In genomic region chr19:45785097-45785496, GRCh38 we compare ENCODE assay signal across 26 cellular contexts. TPM values are rescaled to one million over a fixed set of nuclear protein-coding genes. Genes with fewer than 3 reads are reported as not detected.
DNase-seq lines count a peak whose midpoint lies in the region; ATAC-seq and TF ChIP-seq lines count a peak whose summit lies in the region.
"Had no signal": no experiment of that assay in that cellular context is flagged by ENCODE, and none has a peak within 500 bp of the region (broad histone marks: within the 10 kb centered on the region; RNA-seq: fewer than 3 reads in every experiment).

No MANE protein-coding gene starts in this region.

- 40 to 69% methylated on average over 1 to 5 of the region's 5 CpGs for WGBS in transverse colon (ENCODE audit: low coverage in 1 of 2), 2 donors

- H3K4me2 ChIP-seq in osteoblast (ENCODE audit: insufficient read depth, low read length) = no peak overlapping the region
- H3K4me2 ChIP-seq: BLaER1 treated with 17β-estradiol and CSF1 and Interleukin-3, amounts not matched to agents 10 nM and 100 nM had no signal

- TF ChIP-seq EP300 in transverse colon (IDR thresholded peaks at IDR 0.05; ENCODE audit: low read depth) = no peak

- CTCF ChIA-PET in activated CD4-positive, alpha-beta T cell treated with anti-CD3 and anti-CD28 coated beads, Interleukin-2, amount 10 ng/mL, durations not matched to agents 7 days and 5 days (lab: Charles Lee) = interaction anchor here (0.7 to 0.9 kb wide), 2 partner anchors 14 to 29 kb away, joined by 3 read pairs; no protein-coding TSS in a partner anchor
- CTCF ChIA-PET in Calu3 (lab: Charles Lee) = no interaction called here

- peaks cover 4% of the 10 kb centered on the region for H3K4me1 Mint-ChIP-seq in activated CD4-positive, alpha-beta T cell treated with anti-CD3 and anti-CD28 coated beads, Interleukin-2, amount 10 ng/mL, durations not matched to agents 24 days and 14 days
- no peaks in the 10 kb centered on the region for H3K4me1 Mint-ChIP-seq in activated CD4-positive, alpha-beta T cell treated with anti-CD3 and anti-CD28 coated beads, Interleukin-2, amount 10 ng/mL, durations not matched to agents 7 days and 5 days
- H3K4me1 Mint-ChIP-seq in Calu3 (ENCODE audit: low read depth, unreplicated experiment) = peaks cover 17% of the 10 kb centered on the region

- intact Hi-C loops in activated CD4-positive, alpha-beta T cell treated with anti-CD3 and anti-CD28 coated beads, Interleukin-2, amount 10 ng/mL, durations not matched to agents 24 days and 14 days (cut with micrococcal nuclease) = no loop called here
- intact Hi-C loops in transverse colon (cut with DNase I; ENCODE audit: low total_unique reads) = no loop called here
- intact Hi-C loops in Calu3 (cut with micrococcal nuclease; ENCODE audit: unreplicated experiment) = no loop called here

- H3K9me3 ChIP-seq in osteoblast (ENCODE audit: low read depth, low read length) (no peaks in the 10 kb centered on the region), transverse colon (no peaks in the 10 kb centered on the region)
- H3K9me3 ChIP-seq: BLaER1 treated with 17β-estradiol and CSF1 and Interleukin-3, amounts not matched to agents 10 nM and 100 nM; neutrophil had no signal

- peak; percentile 56 for DNase-seq in activated CD4-positive, alpha-beta T cell treated with anti-CD3 and anti-CD28 coated beads, Interleukin-2, amount 10 ng/mL, durations not matched to agents 24 days and 14 days
- DNase-seq in activated CD4-positive, alpha-beta T cell treated with anti-CD3 and anti-CD28 coated beads, Interleukin-2, amount 10 ng/mL, durations not matched to agents 7 days and 5 days = no peak
- DNase-seq in epidermal melanocyte (ENCODE audit: insufficient read length, low spot score) = peak; percentile 75
- DNase-seq in osteoblast (ENCODE audit: insufficient read length, low spot score, missing footprints) = peak; percentile 54
- DNase-seq in transverse colon = no peak
- DNase-seq in hypothalamus (lab: John Stamatoyannopoulos, UW) = no peak
- no peak for DNase-seq in Calu3
- DNase-seq: activated CD4-positive, CD25-positive, alpha-beta regulatory T cell treated with anti-CD3 and anti-CD28 coated beads, Interleukin-2, amount 50 U/mL, for 72 hours; DMS153; effector CD8-positive, alpha-beta T cell; hippocampal formation; kidney; NCI-H1092 treated with DMSO at 0.1 percent for 48 hours; NCI-H774; stimulated activated CD4-positive, alpha-beta T cell treated with anti-CD3 and anti-CD28 coated beads, Interleukin-1b, Interleukin-23, amount 100 ng/mL, for 48 hours; T1000 had no signal

- POLR2A ChIA-PET in activated CD4-positive, alpha-beta T cell treated with anti-CD3 and anti-CD28 coated beads, Interleukin-2, amount 10 ng/mL, durations not matched to agents 7 days and 5 days (lab: Charles Lee) = interaction anchor here (0.6 kb wide), 1 partner anchor 28 kb away, joined by 3 read pairs; no protein-coding TSS in a partner anchor

- H3K27me3 Mint-ChIP-seq in activated CD4-positive, alpha-beta T cell treated with anti-CD3 and anti-CD28 coated beads, Interleukin-2, amount 10 ng/mL, durations not matched to agents 24 days and 14 days = peaks cover 37% of the 10 kb centered on the region
- H3K27me3 Mint-ChIP-seq in activated CD4-positive, alpha-beta T cell treated with anti-CD3 and anti-CD28 coated beads, Interleukin-2, amount 10 ng/mL, durations not matched to agents 7 days and 5 days = peaks cover 27% of the 10 kb centered on the region
- H3K27me3 Mint-ChIP-seq in Calu3 (ENCODE audit: unreplicated experiment) = no peaks in the 10 kb centered on the region

- no peak for TF ChIP-seq POLR2A in transverse colon (IDR thresholded peaks at IDR 0.05)

- no peaks in the 10 kb centered on the region for H3K9me3 Mint-ChIP-seq in activated CD4-positive, alpha-beta T cell treated with anti-CD3 and anti-CD28 coated beads, Interleukin-2, amount 10 ng/mL, durations not matched to agents 24 days and 14 days
- no peaks in the 10 kb centered on the region for H3K9me3 Mint-ChIP-seq in activated CD4-positive, alpha-beta T cell treated with anti-CD3 and anti-CD28 coated beads, Interleukin-2, amount 10 ng/mL, durations not matched to agents 7 days and 5 days
- no peaks in the 10 kb centered on the region for H3K9me3 Mint-ChIP-seq in Calu3 (ENCODE audit: low read depth, unreplicated experiment)
- H3K9me3 Mint-ChIP-seq: activated T-helper 2 cell treated with anti-CD3 and anti-CD28 coated beads, Interferon-gamma antibody, Interleukin-2, Interleukin-4, amounts not matched to agents 10 μg/mL and 5 μg/mL and 100 μg/mL, durations not matched to agents 14 hours and 24 hours and 36 hours; stimulated activated naive CD8-positive, alpha-beta T cell treated with anti-CD3 and anti-CD28 coated beads, Interleukin-15, Interleukin-2, amounts not matched to agents 100 ng/mL and 50 ng/mL, for 24 hours had no signal

- H3K4me3 ChIP-seq in osteoblast (ENCODE audit: insufficient read depth, low read length) (no peak overlapping the region), transverse colon (no peak overlapping the region)
- H3K4me3 ChIP-seq: BLaER1 treated with 17β-estradiol and CSF1 and Interleukin-3, amounts not matched to agents 10 nM and 100 nM; SK-N-MC had no signal

- H3K4me3 Mint-ChIP-seq in activated CD4-positive, alpha-beta T cell treated with anti-CD3 and anti-CD28 coated beads, Interleukin-2, amount 10 ng/mL, durations not matched to agents 24 days and 14 days = no peak overlapping the region
- no peak overlapping the region for H3K4me3 Mint-ChIP-seq in activated CD4-positive, alpha-beta T cell treated with anti-CD3 and anti-CD28 coated beads, Interleukin-2, amount 10 ng/mL, durations not matched to agents 7 days and 5 days
- H3K4me3 Mint-ChIP-seq in Calu3 (ENCODE audit: low read depth, unreplicated experiment) = no peak overlapping the region
- H3K4me3 Mint-ChIP-seq: stimulated activated naive CD8-positive, alpha-beta T cell treated with anti-CD3 and anti-CD28 coated beads, Interleukin-15, Interleukin-2, amounts not matched to agents 100 ng/mL and 50 ng/mL, for 24 hours had no signal

- H4K20me1 ChIP-seq in osteoblast (ENCODE audit: insufficient read depth, low read length) = peaks cover 28% of the 10 kb centered on the region

- no peak overlapping the region for H2AFZ ChIP-seq in osteoblast (ENCODE audit: low read length)

- H3K27ac ChIP-seq in osteoblast (ENCODE audit: low read depth, low read length) (peak overlapping the region; percentile 51), transverse colon (peak overlapping the region; percentile 81 to 97 (median 88))
- H3K27ac ChIP-seq: BLaER1 treated with 17β-estradiol and CSF1 and Interleukin-3, amounts not matched to agents 10 nM and 100 nM; neutrophil; SK-N-MC had no signal

- no peak for ATAC-seq in GM21723 (IDR thresholded peaks at IDR 0.05; ENCODE audit: unreplicated experiment)

- no peaks in the 10 kb centered on the region for H3K27me3 ChIP-seq in osteoblast (ENCODE audit: insufficient read depth, low read length)
- no peaks in the 10 kb centered on the region for H3K27me3 ChIP-seq in transverse colon

- BruUV-seq in Calu3 (replicated peaks; lab: Mats Ljungman, UMichigan) = no TSS peak

- peaks cover 67% of the 10 kb centered on the region for H3K79me2 ChIP-seq in osteoblast (ENCODE audit: insufficient read depth, low read length)

- in situ Hi-C loops in transverse colon (cut with MboI; ENCODE audit: low pct_ligation_motif_present in 1 of 4, low pct_unique_long_range_greater_than_20kb in 1 of 4, low sequenced_read_pairs in 3 of 4) = no loop called here

- no peak overlapping the region for H3K27ac Mint-ChIP-seq in activated CD4-positive, alpha-beta T cell treated with anti-CD3 and anti-CD28 coated beads, Interleukin-2, amount 10 ng/mL, durations not matched to agents 24 days and 14 days
- no peak overlapping the region for H3K27ac Mint-ChIP-seq in activated CD4-positive, alpha-beta T cell treated with anti-CD3 and anti-CD28 coated beads, Interleukin-2, amount 10 ng/mL, durations not matched to agents 7 days and 5 days
- H3K27ac Mint-ChIP-seq in Calu3 (ENCODE audit: unreplicated experiment) = no peak overlapping the region
- H3K27ac Mint-ChIP-seq: activated T-helper 2 cell treated with anti-CD3 and anti-CD28 coated beads, Interferon-gamma antibody, Interleukin-2, Interleukin-4, amounts not matched to agents 10 μg/mL and 5 μg/mL and 100 μg/mL, durations not matched to agents 14 hours and 24 hours and 36 hours; stimulated activated naive CD8-positive, alpha-beta T cell treated with anti-CD3 and anti-CD28 coated beads, Interleukin-15, Interleukin-2, amounts not matched to agents 100 ng/mL and 50 ng/mL, for 24 hours had no signal

- TF ChIP-seq CTCF in osteoblast (IDR thresholded peaks at IDR 0.05; ENCODE audit: extremely low read depth, low read depth, low read length) (no peak), transverse colon (IDR thresholded peaks at IDR 0.05) (no peak), Calu3 (IDR thresholded peaks at IDR 0.05; ENCODE audit: unreplicated experiment) (no peak)

- H3K36me3 Mint-ChIP-seq in activated CD4-positive, alpha-beta T cell treated with anti-CD3 and anti-CD28 coated beads, Interleukin-2, amount 10 ng/mL, durations not matched to agents 24 days and 14 days (ENCODE audit: low read depth) = peaks cover 42% of the 10 kb centered on the region
- peaks cover 28% of the 10 kb centered on the region for H3K36me3 Mint-ChIP-seq in activated CD4-positive, alpha-beta T cell treated with anti-CD3 and anti-CD28 coated beads, Interleukin-2, amount 10 ng/mL, durations not matched to agents 7 days and 5 days (ENCODE audit: low read depth)
- H3K36me3 Mint-ChIP-seq in Calu3 (ENCODE audit: insufficient read depth, unreplicated experiment) = peaks cover 53% of the 10 kb centered on the region

- H3K4me1 ChIP-seq in osteoblast (ENCODE audit: insufficient read depth, low read length) (peaks cover 32% of the 10 kb centered on the region), transverse colon (peaks cover 7 to 37% (median 32%) of the 10 kb centered on the region in 4 donors)

- H3K36me3 ChIP-seq in osteoblast (ENCODE audit: insufficient read depth, low read length) = peaks cover 44% of the 10 kb centered on the region
- peaks cover 0 to 17% (median 4%) of the 10 kb centered on the region in 4 donors for H3K36me3 ChIP-seq in transverse colon

RNA-seq across cellular contexts. Expression of gene DMPK, which starts 2.8 kb away (rescaled TPM):
- total RNA-seq in activated CD4-positive, alpha-beta T cell treated with anti-CD3 and anti-CD28 coated beads, Interleukin-2, amount 10 ng/mL, durations not matched to agents 24 days and 14 days = 16.9 and 19.7 TPM in 2 replicates
- 10 to 100 TPM; 24.1 to 24.4 TPM for total RNA-seq in activated CD4-positive, alpha-beta T cell treated with anti-CD3 and anti-CD28 coated beads, Interleukin-2, amount 10 ng/mL, durations not matched to agents 7 days and 5 days
- total RNA-seq in osteoblast = 26.8 and 30.4 TPM in 2 replicates
- total RNA-seq in transverse colon = 100 to 1,000 TPM in 2 of 4 donors, 10 to 100 TPM in 2; 19.1 to 237 (median 69.2) TPM
- total RNA-seq in Calu3 (2022) = 70.8 and 76.0 TPM in 2 replicates

RNA-seq across cellular contexts. Expression of gene DMWD, which starts 7.5 kb away (rescaled TPM):
- total RNA-seq in activated CD4-positive, alpha-beta T cell treated with anti-CD3 and anti-CD28 coated beads, Interleukin-2, amount 10 ng/mL, durations not matched to agents 24 days and 14 days = 49.6 and 50.7 TPM in 2 replicates
- total RNA-seq in activated CD4-positive, alpha-beta T cell treated with anti-CD3 and anti-CD28 coated beads, Interleukin-2, amount 10 ng/mL, durations not matched to agents 7 days and 5 days = 10 to 100 TPM; 35.0 to 37.8 TPM
- total RNA-seq in osteoblast (48.5 and 49.2 TPM in 2 replicates), transverse colon (10 to 100 TPM; 26.8 to 72.9 (median 54.8) TPM), Calu3 (2022) (74.9 and 76.9 TPM in 2 replicates)

RNA-seq across cellular contexts. Expression of gene SIX5, which starts 16.0 kb away (rescaled TPM):
- 4.3 and 4.8 TPM in 2 replicates for total RNA-seq in activated CD4-positive, alpha-beta T cell treated with anti-CD3 and anti-CD28 coated beads, Interleukin-2, amount 10 ng/mL, durations not matched to agents 24 days and 14 days
- under 1 TPM; 0.64 to 0.85 TPM for total RNA-seq in activated CD4-positive, alpha-beta T cell treated with anti-CD3 and anti-CD28 coated beads, Interleukin-2, amount 10 ng/mL, durations not matched to agents 7 days and 5 days
- total RNA-seq in osteoblast (11.6 and 11.8 TPM in 2 replicates), transverse colon (10 to 100 TPM in 2 of 4 donors, 1 to 10 TPM in 2; 6.7 to 40.4 (median 9.7) TPM), Calu3 (2022) (12.9 and 15.0 TPM in 2 replicates)

RNA-seq across cellular contexts. Expression of gene RSPH6A, which starts 30.0 kb away (rescaled TPM):
- 0.35 and 0.38 TPM in 2 replicates for total RNA-seq in activated CD4-positive, alpha-beta T cell treated with anti-CD3 and anti-CD28 coated beads, Interleukin-2, amount 10 ng/mL, durations not matched to agents 24 days and 14 days
- total RNA-seq in activated CD4-positive, alpha-beta T cell treated with anti-CD3 and anti-CD28 coated beads, Interleukin-2, amount 10 ng/mL, durations not matched to agents 7 days and 5 days = under 1 TPM; 0.42 to 0.57 TPM
- under 0.01 and 0.29 TPM in 2 replicates for total RNA-seq in osteoblast
- 1 to 10 TPM in 1 of 4 donors, not detected in 3; 1.1 TPM for total RNA-seq in transverse colon
- total RNA-seq in Calu3 (2022) = 0.44 and 0.52 TPM in 2 replicates
- total RNA-seq: A172, HT-29 had no signal

RNA-seq across cellular contexts. Expression of gene MEIOSIN, which starts 51.9 kb away (rescaled TPM):
- total RNA-seq in activated CD4-positive, alpha-beta T cell treated with anti-CD3 and anti-CD28 coated beads, Interleukin-2, amount 10 ng/mL, durations not matched to agents 24 days and 14 days = not detected in 2 replicates
- total RNA-seq in activated CD4-positive, alpha-beta T cell treated with anti-CD3 and anti-CD28 coated beads, Interleukin-2, amount 10 ng/mL, durations not matched to agents 7 days and 5 days = not detected
- total RNA-seq in osteoblast (not detected in 2 replicates), transverse colon (not detected), Calu3 (2022) (not detected in 2 replicates)
- total RNA-seq: A172; activated T-helper 2 cell treated with anti-CD3 and anti-CD28 coated beads, Interferon-gamma antibody, Interleukin-2, Interleukin-4, amounts not matched to agents 10 μg/mL and 5 μg/mL and 100 μg/mL, durations not matched to agents 14 hours and 24 hours and 36 hours; HT-29; kidney; LHCN-M2; mononuclear cell had no signal

Comparison
In these comparisons a context has a peak if more than half of its experiments do, and no peak if none do; other contexts are left out.
1. DNase-seq: peak in activated CD4-positive, alpha-beta T cell treated with anti-CD3 and anti-CD28 coated beads, Interleukin-2, amount 10 ng/mL, durations not matched to agents 24 days and 14 days (single experiment), epidermal melanocyte (single experiment) and osteoblast (single experiment); none in activated CD4-positive, alpha-beta T cell treated with anti-CD3 and anti-CD28 coated beads, Interleukin-2, amount 10 ng/mL, durations not matched to agents 7 days and 5 days (single experiment), transverse colon (single experiment), hypothalamus (0 of 51) and Calu3 (single experiment).